ENCODE assay signal across 8 cellular contexts in genomic region chr10:17229016-17229716, GRCh38. TPM values are rescaled to one million over a fixed set of nuclear protein-coding genes. Genes with fewer than 3 reads are reported as not detected.
A peak's percentile ranks its signal among the peaks of the same experiment; 100 is the strongest.
DNase-seq lines count a peak whose midpoint lies in the region; ATAC-seq and TF ChIP-seq lines count a peak whose summit lies in the region.

No MANE protein-coding gene starts in this region.

- H3K27me3 Mint-ChIP-seq in CD4-positive, alpha-beta T cell, result no peaks in the 10 kb centered on the region
- no peaks in the 10 kb centered on the region for H3K27me3 Mint-ChIP-seq in naive thymus-derived CD8-positive, alpha-beta T cell

- peak overlapping the region; percentile 100 for H3K27ac ChIP-seq in CD4-positive, alpha-beta T cell (ENCODE audit: low read depth, low read length)

- H3K9me3 Mint-ChIP-seq in CD4-positive, alpha-beta T cell, result no peaks in the 10 kb centered on the region
- H3K9me3 Mint-ChIP-seq in naive thymus-derived CD8-positive, alpha-beta T cell, result no peaks in the 10 kb centered on the region

- CTCF ChIA-PET in CD4-positive, alpha-beta T cell (lab: Charles Lee), result interaction anchor here (1.0 to 5.8 kb wide), 8 partner anchors 14 to 205 kb away, joined by 3 to 47 read pairs (median 4); partner anchors contain the start of gene TRDMT1

- no peaks in the 10 kb centered on the region for H3K9me3 ChIP-seq in CD4-positive, alpha-beta T cell (ENCODE audit: control insufficient read depth, low read length)

- intact Hi-C loops in CD4-positive, alpha-beta T cell (cut with DNase I, micrococcal nuclease), result loop anchor here (5.0 to 10.0 kb wide), 3 partner anchors 54 to 317 kb away; no protein-coding TSS in a partner anchor

- no peaks in the 10 kb centered on the region for H3K27me3 ChIP-seq in CD4-positive, alpha-beta T cell (ENCODE audit: control insufficient read depth, insufficient read depth, low read length)

- peaks cover 67% of the 10 kb centered on the region for H3K36me3 Mint-ChIP-seq in CD4-positive, alpha-beta T cell (ENCODE audit: low read depth)
- H3K36me3 Mint-ChIP-seq in naive thymus-derived CD8-positive, alpha-beta T cell, result peaks cover 6 to 37% (median 17%) of the 10 kb centered on the region in 3 donors

- POLR2A ChIA-PET in CD4-positive, alpha-beta T cell (lab: Charles Lee), result interaction anchor here (0.6 to 13.0 kb wide), 39 partner anchors 8 to 792 kb away, joined by 3 to 375 read pairs (median 5); partner anchors contain the start of genes PTER, RSU1, STAM and TRDMT1
- POLR2A ChIA-PET in naive thymus-derived CD8-positive, alpha-beta T cell (lab: Charles Lee), result interaction anchor here (0.5 to 8.3 kb wide), 33 partner anchors 8 to 792 kb away, joined by 3 to 168 read pairs (median 5); partner anchors contain the start of genes PTER, RSU1, STAM and TRDMT1

- no peak for TF ChIP-seq CTCF in CD4-positive, alpha-beta T cell (IDR thresholded peaks at IDR 0.05)

- peaks cover 68% of the 10 kb centered on the region for H3K4me1 Mint-ChIP-seq in CD4-positive, alpha-beta T cell (ENCODE audit: low read depth)
- H3K4me1 Mint-ChIP-seq in naive thymus-derived CD8-positive, alpha-beta T cell, result peaks cover 27 to 59% (median 52%) of the 10 kb centered on the region in 4 donors

- peak overlapping the region; percentile 86 for H3K4me3 Mint-ChIP-seq in CD4-positive, alpha-beta T cell
- peak overlapping the region; percentile 91 to 99 (median 98) for H3K4me3 Mint-ChIP-seq in naive thymus-derived CD8-positive, alpha-beta T cell

- DNase-seq in CD4-positive, alpha-beta T cell, result peak; percentile 69 to 86 (median 80)
- DNase-seq in NCI-H446 treated with DMSO at 0.1 percent for 48 hours (lab: John Stamatoyannopoulos, UW), result peak; percentile 18
- DNase-seq in activated T-cell treated with anti-CD3 and anti-CD28 coated beads for 24 hours (ENCODE audit: low read depth), result peak; percentile 32
- peak; percentile 59 to 61 for DNase-seq in erythroblast (lab: John Stamatoyannopoulos, UW)
- peak; percentile 67 to 91 (median 75) for DNase-seq in naive thymus-derived CD8-positive, alpha-beta T cell
- peak; percentile 57 to 88 (median 75) for DNase-seq in stimulated activated naive CD4-positive, alpha-beta T cell (lab: John Stamatoyannopoulos, UW)
- DNase-seq in NCI-H526 treated with DMSO at 0.1 percent for 48 hours (lab: John Stamatoyannopoulos, UW), result no peak

- TF ChIP-seq POLR2A in erythroblast (IDR thresholded peaks at IDR 0.05; ENCODE audit: low read length), result no peak

- peak overlapping the region; percentile 98 for H3K27ac Mint-ChIP-seq in CD4-positive, alpha-beta T cell
- peak overlapping the region; percentile 95 to 100 (median 99) for H3K27ac Mint-ChIP-seq in naive thymus-derived CD8-positive, alpha-beta T cell

- peak; percentile 28 for ATAC-seq in CD4-positive, alpha-beta T cell (ENCODE audit: poor library complexity)
- ATAC-seq in GM21576 (IDR thresholded peaks at IDR 0.05; ENCODE audit: unreplicated experiment), result peak; percentile 17
- peak; percentile 33 to 41 for ATAC-seq in naive thymus-derived CD8-positive, alpha-beta T cell

RNA-seq across cellular contexts. Expression of gene VIM, which starts 1.1 kb away (rescaled TPM):
- total RNA-seq in CD4-positive, alpha-beta T cell, result 1,000 to 10,000 TPM; 1,576 to 1,603 TPM
- total RNA-seq in naive thymus-derived CD8-positive, alpha-beta T cell, result 100 to 1,000 TPM; 593 to 621 TPM
- 100 to 1,000 TPM; 295 to 479 (median 434) TPM for polyA plus RNA-seq in naive thymus-derived CD8-positive, alpha-beta T cell

RNA-seq across cellular contexts. Expression of gene TRDMT1, which starts 27.7 kb away (rescaled TPM):
- total RNA-seq in CD4-positive, alpha-beta T cell, result 10 to 100 TPM; 20.3 to 21.3 TPM
- total RNA-seq in naive thymus-derived CD8-positive, alpha-beta T cell, result 10 to 100 TPM; 17.9 to 22.6 TPM
- 10 to 100 TPM in 2 of 3 donors, 1 to 10 TPM in 1; 6.9 to 10.7 (median 10.6) TPM for polyA plus RNA-seq in naive thymus-derived CD8-positive, alpha-beta T cell
